Comparison of ENCODE assay signal across 14 cellular contexts in genomic region chr5:157306690-157307089, GRCh38. TPM values are rescaled to one million over a fixed set of nuclear protein-coding genes. Genes with fewer than 3 reads are reported as not detected.
A peak's percentile ranks its signal among the peaks of the same experiment; 100 is the strongest.
DNase-seq lines count a peak whose midpoint lies in the region; ATAC-seq and TF ChIP-seq lines count a peak whose summit lies in the region.
"Had no signal": no experiment of that assay in that cellular context is flagged by ENCODE, and none has a peak within 500 bp of the region (broad histone marks: within the 10 kb centered on the region; RNA-seq: fewer than 3 reads in every experiment).

No MANE protein-coding gene starts in this region.

- peak overlapping the region; percentile 76 for H3K4me3 Mint-ChIP-seq in CD8-positive, alpha-beta T cell
- peak overlapping the region; percentile 62 for H3K4me3 Mint-ChIP-seq in activated CD4-positive, alpha-beta memory T cell treated with anti-CD3 and anti-CD28 coated beads, Interleukin-2, amount 10 ng/mL, durations not matched to agents 7 days and 5 days
- H3K4me3 Mint-ChIP-seq in memory B cell, result peak overlapping the region; percentile 62
- H3K4me3 Mint-ChIP-seq: nephron progenitor cell had no signal

- H3K36me3 ChIP-seq in CD8-positive, alpha-beta T cell (ENCODE audit: insufficient read depth, low read length), result peaks cover 50% of the 10 kb centered on the region
- no peaks in the 10 kb centered on the region for H3K36me3 ChIP-seq in left ventricle myocardium inferior
- H3K36me3 ChIP-seq: brain microvascular endothelial cell had no signal

- H3K27ac Mint-ChIP-seq in CD8-positive, alpha-beta T cell, result peak overlapping the region; percentile 95
- H3K27ac Mint-ChIP-seq in activated CD4-positive, alpha-beta memory T cell treated with anti-CD3 and anti-CD28 coated beads, Interleukin-2, amount 10 ng/mL, durations not matched to agents 7 days and 5 days, result peak overlapping the region; percentile 87
- peak overlapping the region; percentile 94 for H3K27ac Mint-ChIP-seq in memory B cell
- H3K27ac Mint-ChIP-seq: nephron progenitor cell had no signal

- CTCF ChIA-PET in CD8-positive, alpha-beta T cell (lab: Charles Lee), result interaction anchor here (1.1 to 3.9 kb wide), 8 partner anchors 17 to 159 kb away, joined by 3 to 21 read pairs (median 6); no protein-coding TSS in a partner anchor
- CTCF ChIA-PET in activated CD4-positive, alpha-beta memory T cell treated with anti-CD3 and anti-CD28 coated beads, Interleukin-2, amount 10 ng/mL, durations not matched to agents 7 days and 5 days (lab: Charles Lee), result interaction anchor here (0.9 to 4.6 kb wide), 10 partner anchors 9 to 159 kb away, joined by 3 to 41 read pairs (median 4); no protein-coding TSS in a partner anchor

- H3K4me3 ChIP-seq in CD8-positive, alpha-beta T cell (ENCODE audit: low read depth, low read length), result peak overlapping the region; percentile 28
- no peak overlapping the region for H3K4me3 ChIP-seq in left ventricle myocardium inferior
- H3K4me3 ChIP-seq: upper lobe of left lung had no signal

- peaks cover 81% of the 10 kb centered on the region for H3K4me1 ChIP-seq in CD8-positive, alpha-beta T cell (ENCODE audit: insufficient read depth, low read length)
- H3K4me1 ChIP-seq in left ventricle myocardium inferior, result peaks cover 28% of the 10 kb centered on the region
- H3K4me1 ChIP-seq: upper lobe of left lung had no signal

- H3K9me3 ChIP-seq in CD8-positive, alpha-beta T cell (ENCODE audit: low read length), result no peaks in the 10 kb centered on the region
- H3K9me3 ChIP-seq in left ventricle myocardium inferior (replicated peaks), result no peaks in the 10 kb centered on the region
- H3K9me3 ChIP-seq: upper lobe of left lung had no signal

- H3K27me3 ChIP-seq in CD8-positive, alpha-beta T cell (ENCODE audit: insufficient read depth, low read length), result no peaks in the 10 kb centered on the region
- no peaks in the 10 kb centered on the region for H3K27me3 ChIP-seq in left ventricle myocardium inferior (ENCODE audit: low read depth)
- H3K27me3 ChIP-seq: brain microvascular endothelial cell, upper lobe of left lung had no signal

- ATAC-seq in CD8-positive, alpha-beta T cell, result peak; percentile 74
- ATAC-seq in GM21515 (IDR thresholded peaks at IDR 0.05; ENCODE audit: unreplicated experiment) (peak; percentile 47), memory B cell (ENCODE audit: low read depth) (peak; percentile 91), HG03097 (IDR thresholded peaks at IDR 0.05; ENCODE audit: low FRiP score, unreplicated experiment) (no peak), GM18517 (IDR thresholded peaks at IDR 0.05; ENCODE audit: unreplicated experiment) (no peak)

- intact Hi-C loops in CD8-positive, alpha-beta T cell (cut with DNase I, micrococcal nuclease), result no loop called here
- intact Hi-C loops in left ventricle myocardium inferior (cut with micrococcal nuclease), result loop anchor here (5.0 kb wide), 1 partner anchor 54 kb away; no protein-coding TSS in a partner anchor

- no peaks in the 10 kb centered on the region for H3K27me3 Mint-ChIP-seq in CD8-positive, alpha-beta T cell (ENCODE audit: low read depth)
- H3K27me3 Mint-ChIP-seq in activated CD4-positive, alpha-beta memory T cell treated with anti-CD3 and anti-CD28 coated beads, Interleukin-2, amount 10 ng/mL, durations not matched to agents 7 days and 5 days, result no peaks in the 10 kb centered on the region
- H3K27me3 Mint-ChIP-seq in memory B cell, result no peaks in the 10 kb centered on the region

- H3K36me3 Mint-ChIP-seq in CD8-positive, alpha-beta T cell, result peaks cover 96% of the 10 kb centered on the region
- H3K36me3 Mint-ChIP-seq in activated CD4-positive, alpha-beta memory T cell treated with anti-CD3 and anti-CD28 coated beads, Interleukin-2, amount 10 ng/mL, durations not matched to agents 7 days and 5 days (ENCODE audit: low read depth), result peaks cover 90% of the 10 kb centered on the region
- H3K36me3 Mint-ChIP-seq in memory B cell, result peaks cover 34% of the 10 kb centered on the region

- peak overlapping the region; percentile 25 for H3K27ac ChIP-seq in CD8-positive, alpha-beta T cell (ENCODE audit: low read depth, low read length)
- H3K27ac ChIP-seq in left ventricle myocardium inferior (replicated peaks), result no peak overlapping the region
- H3K27ac ChIP-seq: brain microvascular endothelial cell, RWPE1, upper lobe of left lung had no signal

- no peaks in the 10 kb centered on the region for H3K9me3 Mint-ChIP-seq in CD8-positive, alpha-beta T cell
- peaks cover 2% of the 10 kb centered on the region for H3K9me3 Mint-ChIP-seq in activated CD4-positive, alpha-beta memory T cell treated with anti-CD3 and anti-CD28 coated beads, Interleukin-2, amount 10 ng/mL, durations not matched to agents 7 days and 5 days
- no peaks in the 10 kb centered on the region for H3K9me3 Mint-ChIP-seq in memory B cell
- H3K9me3 Mint-ChIP-seq: nephron progenitor cell had no signal

- TF ChIP-seq CTCF in CD8-positive, alpha-beta T cell (IDR thresholded peaks at IDR 0.05), result no peak
- TF ChIP-seq CTCF in left ventricle myocardium inferior (IDR thresholded peaks at IDR 0.05; ENCODE audit: borderline replicate concordance), result no peak

- H3K4me1 Mint-ChIP-seq in CD8-positive, alpha-beta T cell (ENCODE audit: low read depth), result peaks cover 72% of the 10 kb centered on the region
- H3K4me1 Mint-ChIP-seq in activated CD4-positive, alpha-beta memory T cell treated with anti-CD3 and anti-CD28 coated beads, Interleukin-2, amount 10 ng/mL, durations not matched to agents 7 days and 5 days, result peaks cover 74% of the 10 kb centered on the region
- peaks cover 26% of the 10 kb centered on the region for H3K4me1 Mint-ChIP-seq in memory B cell
- H3K4me1 Mint-ChIP-seq: nephron progenitor cell had no signal

- DNase-seq in CD8-positive, alpha-beta T cell, result peak in 5 of 7 experiments; percentile 39 to 68 (median 54)
- peak; percentile 63 for DNase-seq in activated CD4-positive, alpha-beta memory T cell treated with anti-CD3 and anti-CD28 coated beads, Interleukin-2, amount 10 ng/mL, durations not matched to agents 7 days and 5 days
- no peak for DNase-seq in memory B cell (ENCODE audit: low spot score in 2 of 2)
- no peak for DNase-seq in left ventricle myocardium inferior
- DNase-seq in HPDE6-E6E7 (ENCODE audit: extremely low spot score), result no peak
- DNase-seq: brain microvascular endothelial cell; NCI-H2081; nephron progenitor cell; stimulated activated CD4-positive, alpha-beta T cell treated with anti-CD3 and anti-CD28 coated beads, Interleukin-1b, Interleukin-23, amount 100 ng/mL, for 48 hours; upper lobe of left lung had no signal

- POLR2A ChIA-PET in CD8-positive, alpha-beta T cell (lab: Charles Lee), result interaction anchor here (0.7 to 2.5 kb wide), 9 partner anchors 20 to 89 kb away, joined by 3 to 8 read pairs (median 3); no protein-coding TSS in a partner anchor
- POLR2A ChIA-PET in activated CD4-positive, alpha-beta memory T cell treated with anti-CD3 and anti-CD28 coated beads, Interleukin-2, amount 10 ng/mL, durations not matched to agents 7 days and 5 days (lab: Charles Lee), result interaction anchor here (0.7 to 5.3 kb wide), 18 partner anchors 10 to 235 kb away, joined by 3 to 36 read pairs (median 4); partner anchors contain the start of genes ITK and MED7

RNA-seq across cellular contexts. Expression of gene CYFIP2, which starts 40.8 kb away (rescaled TPM):
- 100 to 1,000 TPM; 270 to 304 TPM for total RNA-seq in CD8-positive, alpha-beta T cell
- total RNA-seq in activated CD4-positive, alpha-beta memory T cell treated with anti-CD3 and anti-CD28 coated beads, Interleukin-2, amount 10 ng/mL, durations not matched to agents 7 days and 5 days, result 100 to 1,000 TPM; 337 to 354 TPM
- total RNA-seq in left ventricle myocardium inferior, result 28.2 TPM

Comparison
In these comparisons a context has a peak if more than half of its experiments do, and no peak if none do; other contexts are left out.
1. ATAC-seq: peak in CD8-positive, alpha-beta T cell (single experiment), GM21515 (single experiment) and memory B cell (single experiment); none in HG03097 (single experiment) and GM18517 (single experiment).
2. DNase-seq: peak in CD8-positive, alpha-beta T cell (5 of 7) and activated CD4-positive, alpha-beta memory T cell treated with anti-CD3 and anti-CD28 coated beads, Interleukin-2, amount 10 ng/mL, durations not matched to agents 7 days and 5 days (single experiment); none in memory B cell (0 of 2), left ventricle myocardium inferior (single experiment) and HPDE6-E6E7 (single experiment).
3. Peak in every context shown above with its lines, with median percentiles within 50 percentile points of each other: H3K27ac Mint-ChIP-seq and H3K4me3 Mint-ChIP-seq.